ENCODE assay signal across 17 cellular contexts in the genomic region with DNA sequence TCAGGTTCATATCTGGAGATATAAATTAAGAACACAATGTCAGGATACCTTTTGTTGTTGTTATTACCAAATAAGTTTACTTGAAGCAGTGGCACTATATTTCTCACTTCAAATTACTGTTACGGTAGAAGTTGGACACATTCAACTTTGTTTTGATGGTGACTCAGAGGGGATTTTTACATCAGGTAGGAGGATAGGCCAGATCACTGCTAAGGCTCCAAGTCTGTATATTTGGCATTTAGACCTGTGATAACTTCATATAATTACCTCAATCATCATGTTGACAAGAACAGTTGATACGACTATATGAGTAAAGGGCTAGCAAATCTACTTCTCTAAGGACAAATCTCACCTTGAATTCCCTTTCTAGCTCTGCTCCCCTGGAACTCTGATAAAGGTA. TPM values are rescaled to one million over a fixed set of nuclear protein-coding genes. Genes with fewer than 3 reads are reported as not detected.
DNase-seq lines count a peak whose midpoint lies in the region; ATAC-seq and TF ChIP-seq lines count a peak whose summit lies in the region.
"Had no signal": no experiment of that assay in that cellular context is flagged by ENCODE, and none has a peak within 500 bp of the region (broad histone marks: within the 10 kb centered on the region; RNA-seq: fewer than 3 reads in every experiment).

No MANE protein-coding gene starts in this region.

- H3K4me3 Mint-ChIP-seq in MCF 10A (ENCODE audit: unreplicated experiment) (no peak overlapping the region), memory B cell (no peak overlapping the region)
- no peak overlapping the region for H3K4me3 Mint-ChIP-seq in activated T-helper 2 cell treated with anti-CD3 and anti-CD28 coated beads, Interferon-gamma antibody, Interleukin-2, Interleukin-4, amounts not matched to agents 10 μg/mL and 5 μg/mL and 100 μg/mL, durations not matched to agents 14 hours and 24 hours and 36 hours (ENCODE audit: low read depth)
- H3K4me3 Mint-ChIP-seq: CD8-positive, alpha-beta memory T cell had no signal

- in situ Hi-C loops in transverse colon (cut with MboI; ENCODE audit: low pct_ligation_motif_present in 1 of 4, low pct_unique_long_range_greater_than_20kb in 1 of 4, low sequenced_read_pairs in 3 of 4) = no loop called here

- H3K9me3 ChIP-seq in breast epithelium (no peaks in the 10 kb centered on the region), transverse colon (no peaks in the 10 kb centered on the region)
- H3K9me3 ChIP-seq: BLaER1, HAP-1 had no signal

- BruUV-seq in MCF 10A (replicated peaks; lab: Mats Ljungman, UMichigan) = no TSS peak

- CTCF ChIA-PET in MCF 10A (lab: Yijun Ruan, JAX) = interaction anchor here (3.5 kb wide), 1 partner anchor 66 kb away, joined by 25 read pairs; no protein-coding TSS in a partner anchor

- H3K27me3 Mint-ChIP-seq in MCF 10A (ENCODE audit: insufficient read depth, unreplicated experiment) (no peaks in the 10 kb centered on the region), memory B cell (no peaks in the 10 kb centered on the region)
- H3K27me3 Mint-ChIP-seq in activated T-helper 2 cell treated with anti-CD3 and anti-CD28 coated beads, Interferon-gamma antibody, Interleukin-2, Interleukin-4, amounts not matched to agents 10 μg/mL and 5 μg/mL and 100 μg/mL, durations not matched to agents 14 hours and 24 hours and 36 hours (ENCODE audit: low read depth) = peaks cover 8% of the 10 kb centered on the region
- H3K27me3 Mint-ChIP-seq: CD8-positive, alpha-beta memory T cell had no signal

- ATAC-seq in memory B cell (ENCODE audit: low read depth) (no peak), HG03378 (IDR thresholded peaks at IDR 0.05; ENCODE audit: unreplicated experiment) (no peak), GM19035 (IDR thresholded peaks at IDR 0.05; ENCODE audit: unreplicated experiment) (no peak)

- H3K36me3 ChIP-seq in breast epithelium = peaks cover 4% of the 10 kb centered on the region
- peaks cover 0 to 36% (median 5%) of the 10 kb centered on the region in 4 donors for H3K36me3 ChIP-seq in transverse colon
- H3K36me3 ChIP-seq: HAP-1 had no signal

- H3K27me3 ChIP-seq in breast epithelium (no peaks in the 10 kb centered on the region), transverse colon (no peaks in the 10 kb centered on the region)
- H3K27me3 ChIP-seq: BLaER1 had no signal

- no peaks in the 10 kb centered on the region for H3K4me1 ChIP-seq in breast epithelium
- H3K4me1 ChIP-seq in transverse colon = no peaks in the 10 kb centered on the region
- H3K4me1 ChIP-seq: BLaER1, HAP-1 had no signal

- no peak for TF ChIP-seq EP300 in transverse colon (IDR thresholded peaks at IDR 0.05; ENCODE audit: low read depth)

- POLR2A ChIA-PET in MCF 10A (lab: Yijun Ruan, JAX) = interaction anchor here (1.2 to 3.0 kb wide), 3 partner anchors 8 to 15 kb away, joined by 3 to 18 read pairs (median 10); no protein-coding TSS in a partner anchor

- DNase-seq in MCF 10A (ENCODE audit: unreplicated experiment) = peak; percentile 11
- no peak for DNase-seq in breast epithelium (ENCODE audit: low spot score in 2 of 2)
- no peak for DNase-seq in activated T-helper 2 cell treated with anti-CD3 and anti-CD28 coated beads, Interferon-gamma antibody, Interleukin-2, Interleukin-4, amounts not matched to agents 10 μg/mL and 5 μg/mL and 100 μg/mL, durations not matched to agents 14 hours and 24 hours and 36 hours (ENCODE audit: low spot score)
- no peak for DNase-seq in memory B cell (ENCODE audit: low spot score in 2 of 2)
- DNase-seq in transverse colon = no peak
- DNase-seq: CD8-positive, alpha-beta memory T cell; MM.1S; NCI-H1105 treated with DMSO at 0.1 percent for 48 hours; NCI-H187 treated with DMSO at 0.1 percent for 48 hours; NCI-H2171; NCI-H510A; NCI-H82; SHP77 had no signal

- TF ChIP-seq CTCF in MCF 10A (IDR thresholded peaks at IDR 0.05; ENCODE audit: unreplicated experiment) (no peak), breast epithelium (IDR thresholded peaks at IDR 0.05) (no peak), transverse colon (IDR thresholded peaks at IDR 0.05) (no peak)

- H3K4me3 ChIP-seq in breast epithelium (no peak overlapping the region), transverse colon (no peak overlapping the region)
- H3K4me3 ChIP-seq: BLaER1, HAP-1 had no signal

- H3K27ac ChIP-seq in breast epithelium = no peak overlapping the region
- no peak overlapping the region for H3K27ac ChIP-seq in transverse colon
- H3K27ac ChIP-seq: BLaER1 had no signal

- TF ChIP-seq POLR2A in breast epithelium (IDR thresholded peaks at IDR 0.05) = no peak
- no peak for TF ChIP-seq POLR2A in transverse colon (IDR thresholded peaks at IDR 0.05)

- H3K9me3 Mint-ChIP-seq in MCF 10A (ENCODE audit: unreplicated experiment) = no peaks in the 10 kb centered on the region
- H3K9me3 Mint-ChIP-seq in activated T-helper 2 cell treated with anti-CD3 and anti-CD28 coated beads, Interferon-gamma antibody, Interleukin-2, Interleukin-4, amounts not matched to agents 10 μg/mL and 5 μg/mL and 100 μg/mL, durations not matched to agents 14 hours and 24 hours and 36 hours = no peaks in the 10 kb centered on the region
- no peaks in the 10 kb centered on the region for H3K9me3 Mint-ChIP-seq in memory B cell
- H3K9me3 Mint-ChIP-seq: CD8-positive, alpha-beta memory T cell had no signal

- H3K4me1 Mint-ChIP-seq in MCF 10A (ENCODE audit: insufficient read depth, unreplicated experiment) (no peaks in the 10 kb centered on the region), memory B cell (no peaks in the 10 kb centered on the region)
- peaks cover 14% of the 10 kb centered on the region for H3K4me1 Mint-ChIP-seq in activated T-helper 2 cell treated with anti-CD3 and anti-CD28 coated beads, Interferon-gamma antibody, Interleukin-2, Interleukin-4, amounts not matched to agents 10 μg/mL and 5 μg/mL and 100 μg/mL, durations not matched to agents 14 hours and 24 hours and 36 hours (ENCODE audit: low read depth)

- H3K27ac Mint-ChIP-seq in MCF 10A (ENCODE audit: low read depth, unreplicated experiment) = no peak overlapping the region
- H3K27ac Mint-ChIP-seq in activated T-helper 2 cell treated with anti-CD3 and anti-CD28 coated beads, Interferon-gamma antibody, Interleukin-2, Interleukin-4, amounts not matched to agents 10 μg/mL and 5 μg/mL and 100 μg/mL, durations not matched to agents 14 hours and 24 hours and 36 hours = peak overlapping the region; percentile 6
- peak overlapping the region; percentile 14 for H3K27ac Mint-ChIP-seq in memory B cell
- H3K27ac Mint-ChIP-seq: CD8-positive, alpha-beta memory T cell had no signal

- 62 to 73% methylated on average over 2 of the region's 2 CpGs for WGBS in transverse colon (ENCODE audit: low coverage in 1 of 2), 2 donors

- intact Hi-C loops in MCF 10A (cut with micrococcal nuclease) (no loop called here), breast epithelium (cut with DNase I; ENCODE audit: low total_unique reads) (no loop called here), transverse colon (cut with DNase I; ENCODE audit: low total_unique reads) (no loop called here)
- intact Hi-C loops in activated T-helper 2 cell treated with anti-CD3 and anti-CD28 coated beads, Interferon-gamma antibody, Interleukin-2, Interleukin-4, amounts not matched to agents 10 μg/mL and 5 μg/mL and 100 μg/mL, durations not matched to agents 14 hours and 24 hours and 36 hours (cut with micrococcal nuclease) = no loop called here

- H3K36me3 Mint-ChIP-seq in MCF 10A (ENCODE audit: insufficient read depth, unreplicated experiment) (peaks cover 80% of the 10 kb centered on the region), memory B cell (peaks cover 27% of the 10 kb centered on the region)
- no peaks in the 10 kb centered on the region for H3K36me3 Mint-ChIP-seq in activated T-helper 2 cell treated with anti-CD3 and anti-CD28 coated beads, Interferon-gamma antibody, Interleukin-2, Interleukin-4, amounts not matched to agents 10 μg/mL and 5 μg/mL and 100 μg/mL, durations not matched to agents 14 hours and 24 hours and 36 hours (ENCODE audit: low read depth)

RNA-seq across cellular contexts. Expression of a gene that starts 15.6 kb away (rescaled TPM):
- total RNA-seq in MCF 10A (2022) (30.5 and 39.5 TPM in 2 replicates), breast epithelium (10 to 100 TPM; 17.0 to 39.2 (median 22.1) TPM), transverse colon (10 to 100 TPM in 1 of 4 donors, 1 to 10 TPM in 3; 3.7 to 10.3 (median 7.8) TPM)
- total RNA-seq in activated T-helper 2 cell treated with anti-CD3 and anti-CD28 coated beads, Interferon-gamma antibody, Interleukin-2, Interleukin-4, amounts not matched to agents 10 μg/mL and 5 μg/mL and 100 μg/mL, durations not matched to agents 14 hours and 24 hours and 36 hours = 3.2 and 4.6 TPM in 2 replicates

RNA-seq across cellular contexts. Expression of a gene that starts 30.0 kb away (rescaled TPM):
- total RNA-seq in MCF 10A (2022) (not detected in 2 replicates), breast epithelium (1 to 10 TPM in 1 of 3 donors, under 1 TPM in 2; 0.16 to 1.2 (median 0.33) TPM), transverse colon (under 1 TPM in 2 of 4 donors, not detected in 2; 0.32 to 0.41 TPM)
- total RNA-seq in activated T-helper 2 cell treated with anti-CD3 and anti-CD28 coated beads, Interferon-gamma antibody, Interleukin-2, Interleukin-4, amounts not matched to agents 10 μg/mL and 5 μg/mL and 100 μg/mL, durations not matched to agents 14 hours and 24 hours and 36 hours = not detected in 2 replicates
- total RNA-seq: CD8-positive, alpha-beta memory T cell had no signal
